Comparison of ENCODE assay signal across 13 cellular contexts in the genomic region with DNA sequence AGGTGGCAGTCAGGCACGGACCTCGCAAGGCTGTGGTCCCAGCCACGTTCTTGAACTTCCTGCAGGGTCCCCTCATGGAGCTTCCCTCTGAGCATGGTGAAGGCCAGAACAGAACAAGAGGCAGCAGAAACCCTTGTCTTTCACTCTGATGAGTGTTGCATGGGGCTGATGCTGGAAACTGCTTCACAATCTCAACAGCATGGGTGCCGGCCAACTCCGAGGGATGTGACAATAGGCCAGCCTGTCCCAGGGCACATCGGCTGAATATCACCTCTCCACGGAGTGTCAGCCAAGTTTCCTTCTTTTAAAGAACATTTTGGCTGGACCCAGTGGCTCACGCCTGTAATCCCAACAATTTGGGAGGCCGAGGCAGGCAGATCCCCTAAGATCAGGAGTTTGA.
"Had no signal": no experiment of that assay in that cellular context is flagged by ENCODE, and none has a peak within 500 bp of the region (broad histone marks: within the 10 kb centered on the region; RNA-seq: fewer than 3 reads in every experiment).

No MANE protein-coding gene starts in this region.

- H3K36me3 Mint-ChIP-seq: activated CD4-positive, alpha-beta memory T cell treated with anti-CD3 and anti-CD28 coated beads for 36 hours; stimulated activated memory B cell treated with anti-CD40 and anti-IgM and Interleukin-4, amounts not matched to agents 10 μg/mL and 1 μg/mL and 100 μg/mL, for 72 hours had no signal

- DNase-seq: activated CD4-positive, alpha-beta memory T cell treated with anti-CD3 and anti-CD28 coated beads for 36 hours; activated CD4-positive, alpha-beta T cell treated with anti-CD3 and anti-CD28 coated beads for 36 hours; activated naive CD4-positive, alpha-beta T cell treated with anti-CD3 and anti-CD28 coated beads for 36 hours; endodermal cell; left lung; mesenchymal stem cell; stimulated activated CD4-positive, alpha-beta T cell treated with anti-CD3 and anti-CD28 coated beads, Interleukin-12 subunit alpha, Interleukin-12 subunit beta, amount 100 ng/mL, for 4 hours; stimulated activated CD4-positive, alpha-beta T cell treated with anti-CD3 and anti-CD28 coated beads, Interleukin-2, amount 100 ng/mL, for 24 hours had no signal

- H3K9me3 ChIP-seq: gastrocnemius medialis, left lung had no signal

- H3K27ac ChIP-seq: gastrocnemius medialis, left lung had no signal

- H3K27ac Mint-ChIP-seq: activated CD4-positive, alpha-beta T cell treated with anti-CD3 and anti-CD28 coated beads for 36 hours; activated naive CD4-positive, alpha-beta T cell treated with anti-CD3 and anti-CD28 coated beads for 36 hours; activated T-helper 1 cell treated with anti-CD3 and anti-CD28 coated beads, Interleukin-12 subunit alpha, Interleukin-12 subunit beta, Interleukin-2, Interleukin-4 antibody, amounts not matched to agents 30 ng/mL and 10 ng/mL and 1 ng/mL, durations not matched to agents 14 hours and 24 hours and 36 hours; endodermal cell; nephron; stimulated activated memory B cell treated with anti-CD40 and anti-IgM and Interleukin-4, amounts not matched to agents 10 μg/mL and 1 μg/mL and 100 μg/mL, for 72 hours; T-helper 1 cell treated with Interleukin-12 subunit alpha and Interleukin-12 subunit beta and Interleukin-4 antibody, amounts not matched to agents 30 μg/mL and 1 μg/mL, for 36 hours had no signal

- H3K4me3 ChIP-seq: gastrocnemius medialis, left lung had no signal

- H3K27me3 ChIP-seq: gastrocnemius medialis, left lung had no signal

- ATAC-seq: activated CD4-positive, alpha-beta T cell treated with anti-CD3 and anti-CD28 coated beads for 36 hours; left lung; stimulated activated memory B cell treated with anti-CD40 and anti-IgM and Interleukin-4, amounts not matched to agents 10 μg/mL and 1 μg/mL and 100 μg/mL, for 72 hours had no signal

- H3K36me3 ChIP-seq: gastrocnemius medialis, left lung had no signal

- H3K27me3 Mint-ChIP-seq: activated CD4-positive, alpha-beta memory T cell treated with anti-CD3 and anti-CD28 coated beads for 36 hours; activated CD4-positive, alpha-beta T cell treated with anti-CD3 and anti-CD28 coated beads for 36 hours had no signal

- H3K4me3 Mint-ChIP-seq: activated CD4-positive, alpha-beta memory T cell treated with anti-CD3 and anti-CD28 coated beads for 36 hours; activated CD4-positive, alpha-beta T cell treated with anti-CD3 and anti-CD28 coated beads for 36 hours; activated naive CD4-positive, alpha-beta T cell treated with anti-CD3 and anti-CD28 coated beads for 36 hours; activated T-helper 1 cell treated with anti-CD3 and anti-CD28 coated beads, Interleukin-12 subunit alpha, Interleukin-12 subunit beta, Interleukin-2, Interleukin-4 antibody, amounts not matched to agents 30 ng/mL and 10 ng/mL and 1 ng/mL, durations not matched to agents 14 hours and 24 hours and 36 hours; endodermal cell; nephron; stimulated activated memory B cell treated with anti-CD40 and anti-IgM and Interleukin-4, amounts not matched to agents 10 μg/mL and 1 μg/mL and 100 μg/mL, for 72 hours; T-helper 1 cell treated with Interleukin-12 subunit alpha and Interleukin-12 subunit beta and Interleukin-4 antibody, amounts not matched to agents 30 μg/mL and 1 μg/mL, for 36 hours had no signal

- H3K9me3 Mint-ChIP-seq: activated CD4-positive, alpha-beta memory T cell treated with anti-CD3 and anti-CD28 coated beads for 36 hours; activated naive CD4-positive, alpha-beta T cell treated with anti-CD3 and anti-CD28 coated beads for 36 hours; activated T-helper 1 cell treated with anti-CD3 and anti-CD28 coated beads, Interleukin-12 subunit alpha, Interleukin-12 subunit beta, Interleukin-2, Interleukin-4 antibody, amounts not matched to agents 30 ng/mL and 10 ng/mL and 1 ng/mL, durations not matched to agents 14 hours and 24 hours and 36 hours; endodermal cell; nephron; stimulated activated memory B cell treated with anti-CD40 and anti-IgM and Interleukin-4, amounts not matched to agents 10 μg/mL and 1 μg/mL and 100 μg/mL, for 72 hours; T-helper 1 cell treated with Interleukin-12 subunit alpha and Interleukin-12 subunit beta and Interleukin-4 antibody, amounts not matched to agents 30 μg/mL and 1 μg/mL, for 36 hours had no signal
